25 cellular contexts compared by ENCODE assay signal in genomic region chr5:120540097-120540496, GRCh38.
"Had no signal": no experiment of that assay in that cellular context is flagged by ENCODE, and none has a peak within 500 bp of the region (broad histone marks: within the 10 kb centered on the region; RNA-seq: fewer than 3 reads in every experiment).

No MANE protein-coding gene starts in this region.

- DNase-seq: effector CD4-positive, alpha-beta T cell; endodermal cell; erythroblast; head of caudate nucleus; hypothalamus; midbrain; occipital lobe; psoas muscle; retina; right lobe of liver; spleen; stimulated activated CD4-positive, alpha-beta T cell treated with anti-CD3 and anti-CD28 coated beads, Interleukin-15, amount 100 ng/mL, for 24 hours; stimulated activated CD4-positive, alpha-beta T cell treated with anti-CD3 and anti-CD28 coated beads, Interleukin-1b, Interleukin-23, amount 100 ng/mL, for 48 hours; stimulated activated CD4-positive, alpha-beta T cell treated with anti-CD3 and anti-CD28 coated beads, Interleukin-4, amount 100 ng/mL, for 24 hours; testis; upper lobe of right lung had no signal

- H3K9me3 ChIP-seq: psoas muscle, right lobe of liver, spleen, testis, tibial nerve, upper lobe of right lung, vagina had no signal

- H3K4me1 Mint-ChIP-seq: endodermal cell; memory B cell; stimulated activated memory B cell treated with anti-CD40 and anti-IgM and Interleukin-4, amounts not matched to agents 10 μg/mL and 1 μg/mL and 100 μg/mL, for 72 hours had no signal

- H3K4me1 ChIP-seq: psoas muscle, right lobe of liver, spleen, testis, tibial nerve, upper lobe of right lung, vagina had no signal

- ATAC-seq: foreskin keratinocyte; left lobe of liver; natural killer cell treated with Interleukin-12 subunit alpha and Interleukin-12 subunit beta and Interleukin-15 and Interleukin-18, amount 100 ng/mL, for 72 hours; psoas muscle; right lobe of liver; stimulated activated memory B cell treated with anti-CD40 and anti-IgM and Interleukin-4, amounts not matched to agents 10 μg/mL and 1 μg/mL and 100 μg/mL, for 72 hours; upper lobe of right lung had no signal

- H3K27ac Mint-ChIP-seq: endodermal cell; memory B cell; natural killer cell treated with Interleukin-12 subunit alpha and Interleukin-12 subunit beta and Interleukin-15 and Interleukin-18, amount 100 ng/mL, for 72 hours; stimulated activated memory B cell treated with anti-CD40 and anti-IgM and Interleukin-4, amounts not matched to agents 10 μg/mL and 1 μg/mL and 100 μg/mL, for 72 hours; stimulated activated naive CD8-positive, alpha-beta T cell treated with anti-CD3 and anti-CD28 coated beads, Interleukin-15, Interleukin-2, amounts not matched to agents 100 ng/mL and 50 ng/mL, for 24 hours had no signal

- H3K9me3 Mint-ChIP-seq: endodermal cell; memory B cell; stimulated activated memory B cell treated with anti-CD40 and anti-IgM and Interleukin-4, amounts not matched to agents 10 μg/mL and 1 μg/mL and 100 μg/mL, for 72 hours; stimulated activated naive CD8-positive, alpha-beta T cell treated with anti-CD3 and anti-CD28 coated beads, Interleukin-15, Interleukin-2, amounts not matched to agents 100 ng/mL and 50 ng/mL, for 24 hours had no signal

- H3K36me3 Mint-ChIP-seq: memory B cell; natural killer cell treated with Interleukin-12 subunit alpha and Interleukin-12 subunit beta and Interleukin-15 and Interleukin-18, amount 100 ng/mL, for 72 hours; stimulated activated memory B cell treated with anti-CD40 and anti-IgM and Interleukin-4, amounts not matched to agents 10 μg/mL and 1 μg/mL and 100 μg/mL, for 72 hours had no signal

- H3K27ac ChIP-seq: coronary artery, foreskin keratinocyte, psoas muscle, right lobe of liver, spleen, testis, tibial nerve, upper lobe of right lung, vagina had no signal

- H3K4me3 ChIP-seq: coronary artery, psoas muscle, right lobe of liver, spleen, testis, tibial nerve, upper lobe of right lung, vagina had no signal

- H3K27me3 Mint-ChIP-seq: memory B cell; natural killer cell treated with Interleukin-12 subunit alpha and Interleukin-12 subunit beta and Interleukin-15 and Interleukin-18, amount 100 ng/mL, for 72 hours; stimulated activated memory B cell treated with anti-CD40 and anti-IgM and Interleukin-4, amounts not matched to agents 10 μg/mL and 1 μg/mL and 100 μg/mL, for 72 hours; stimulated activated naive CD8-positive, alpha-beta T cell treated with anti-CD3 and anti-CD28 coated beads, Interleukin-15, Interleukin-2, amounts not matched to agents 100 ng/mL and 50 ng/mL, for 24 hours had no signal

- H3K4me3 Mint-ChIP-seq: endodermal cell; memory B cell; natural killer cell treated with Interleukin-12 subunit alpha and Interleukin-12 subunit beta and Interleukin-15 and Interleukin-18, amount 100 ng/mL, for 72 hours; stimulated activated memory B cell treated with anti-CD40 and anti-IgM and Interleukin-4, amounts not matched to agents 10 μg/mL and 1 μg/mL and 100 μg/mL, for 72 hours; stimulated activated naive CD8-positive, alpha-beta T cell treated with anti-CD3 and anti-CD28 coated beads, Interleukin-15, Interleukin-2, amounts not matched to agents 100 ng/mL and 50 ng/mL, for 24 hours had no signal

- H3K36me3 ChIP-seq: right lobe of liver, spleen, tibial nerve, upper lobe of right lung, vagina had no signal

- H3K27me3 ChIP-seq: foreskin keratinocyte, spleen, testis, tibial nerve, upper lobe of right lung, vagina had no signal
